In genomic region chr20:56249244-56249955, GRCh38 we compare ENCODE assay signal across 8 cellular contexts.
DNase-seq lines count a peak whose midpoint lies in the region; ATAC-seq and FAIRE-seq lines count a peak whose summit lies in the region.

No MANE protein-coding gene starts in this region.

- DNase-seq in NCI-H1417 (lab: John Stamatoyannopoulos, UW) (peak; percentile 11 to 29 (median 27)), NCI-H1417 treated with DMSO at 0.1 percent for 48 hours (lab: John Stamatoyannopoulos, UW) (no peak), HCEC 1CT (peak; percentile 1), RPMI8226 (peak; percentile 53), globus pallidus (ENCODE audit: low spot score) (peak; percentile 1), urothelium cell line (ENCODE audit: low spot score) (peak; percentile 81)

- ATAC-seq in HG03457 (IDR thresholded peaks at IDR 0.05; ENCODE audit: unreplicated experiment): no peak
- no peak for ATAC-seq in HG02678 (IDR thresholded peaks at IDR 0.05; ENCODE audit: unreplicated experiment)

- FAIRE-seq in urothelium cell line (lab: Jason Lieb, UNC): peak; percentile 99
